In genomic region chr14:21043387-21044105, GRCh38 we compare ENCODE assay signal across 14 cellular contexts. TPM values are rescaled to one million over a fixed set of nuclear protein-coding genes. Genes with fewer than 3 reads are reported as not detected.
DNase-seq lines count a peak whose midpoint lies in the region; ATAC-seq, FAIRE-seq and TF ChIP-seq lines count a peak whose summit lies in the region.
"Had no signal": no experiment of that assay in that cellular context is flagged by ENCODE, and none has a peak within 500 bp of the region (broad histone marks: within the 10 kb centered on the region; RNA-seq: fewer than 3 reads in every experiment).

No MANE protein-coding gene starts in this region.

- TF ChIP-seq RAD21 in HepG2 (CRISPR knock-in tag; IDR thresholded peaks at IDR 0.05), result no peak

- TF ChIP-seq CTCF in left ventricle myocardium inferior (IDR thresholded peaks at IDR 0.05; ENCODE audit: borderline replicate concordance) (no peak), HepG2 (CRISPR knock-in tag; IDR thresholded peaks at IDR 0.05) (no peak), transverse colon (IDR thresholded peaks at IDR 0.05) (no peak), MM.1S (IDR thresholded peaks at IDR 0.05; ENCODE audit: low read length) (no peak)

- TF ChIP-seq POLR2A in HepG2 (IDR thresholded peaks at IDR 0.05; ENCODE audit: insufficient read depth in 1 of 2, low read depth in 2 of 2, low read length in 2 of 2) (no peak), transverse colon (IDR thresholded peaks at IDR 0.05) (no peak)

- no peaks in the 10 kb centered on the region for H3K9me2 ChIP-seq in MM.1S (replicated peaks; ENCODE audit: insufficient read depth, low read length)

- H3K4me3 ChIP-seq in left ventricle myocardium inferior (peak overlapping the region; percentile 5), right cardiac atrium (ENCODE audit: low read length) (no peak overlapping the region), HepG2 (replicated peaks in 1 of 3; ENCODE audit: insufficient read depth in 1 of 3, low read depth in 2 of 3, low read length in 3 of 3) (0 out of 6 replicates have a peak overlapping the region, but pooled peaks of 1 of the 3 experiments have one; percentile 15), transverse colon (no peak overlapping the region), MM.1S (ENCODE audit: low read length) (no peak overlapping the region)

- no peak; a peak in 1 of 4 replicates for TF ChIP-seq EP300 in HepG2 (IDR thresholded peaks at IDR 0.05; ENCODE audit: low read depth in 2 of 2, low read length in 2 of 2)
- no peak for TF ChIP-seq EP300 in HepG2 (CRISPR knock-in tag; IDR thresholded peaks at IDR 0.05; ENCODE audit: borderline replicate concordance)
- TF ChIP-seq EP300 in transverse colon (IDR thresholded peaks at IDR 0.05; ENCODE audit: low read depth), result no peak

- no peak for DNase-seq in left ventricle myocardium inferior
- DNase-seq in right cardiac atrium, result no peak
- DNase-seq in HepG2 (ENCODE audit: low spot score), result no peak
- no peak for DNase-seq in transverse colon
- no peak for DNase-seq in MM.1S
- DNase-seq: activated naive CD4-positive, alpha-beta T cell treated with anti-CD3 and anti-CD28 coated beads for 36 hours; brain microvascular endothelial cell; NCI-H187; NCI-H446 treated with DMSO at 0.1 percent for 48 hours; stimulated activated naive CD8-positive, alpha-beta T cell treated with anti-CD3 and anti-CD28 coated beads, Interleukin-15, Interleukin-2, amounts not matched to agents 100 U/mL and 50 U/mL, for 24 hours; SW 1271 had no signal

- no peaks in the 10 kb centered on the region for H3K27me3 ChIP-seq in left ventricle myocardium inferior (ENCODE audit: low read depth)
- no peaks in the 10 kb centered on the region for H3K27me3 ChIP-seq in right cardiac atrium (ENCODE audit: control insufficient read depth, insufficient read depth)
- no peaks in the 10 kb centered on the region for H3K27me3 ChIP-seq in HepG2 (ENCODE audit: control insufficient read depth in 1 of 2, insufficient read depth in 2 of 2, low read length in 2 of 2)
- H3K27me3 ChIP-seq in transverse colon, result no peaks in the 10 kb centered on the region
- no peaks in the 10 kb centered on the region for H3K27me3 ChIP-seq in MM.1S (replicated peaks; ENCODE audit: insufficient read depth, low read length)
- H3K27me3 ChIP-seq: brain microvascular endothelial cell had no signal

- H3F3A ChIP-seq in MM.1S (ENCODE audit: insufficient read depth, low read length), result no peaks in the 10 kb centered on the region

- 53% methylated on average over 3 of the region's 3 CpGs for WGBS in right cardiac atrium
- WGBS in HepG2 (ENCODE audit: low lambda C conversion rate), result 71% methylated on average over 3 of the region's 3 CpGs
- 32 to 49% methylated on average over 2 to 3 of the region's 3 CpGs for WGBS in transverse colon (ENCODE audit: low coverage in 1 of 2), 2 donors

- no TSS peak for BruUV-seq in HepG2 (replicated peaks; lab: Mats Ljungman, UMichigan)

- H2AFZ ChIP-seq in HepG2 (ENCODE audit: low read length), result no peak overlapping the region
- H2AFZ ChIP-seq in MM.1S (ENCODE audit: low read length), result no peak overlapping the region

- H3K27ac ChIP-seq in left ventricle myocardium inferior (replicated peaks) (peak overlapping the region; percentile 77), right cardiac atrium (ENCODE audit: low read length) (no peak overlapping the region), HepG2 (ENCODE audit: extremely low read length, insufficient read depth, low read length) (peak overlapping the region; percentile 83), transverse colon (peak overlapping the region; percentile 37 to 71 (median 56)), MM.1S (ENCODE audit: low read length) (no peak overlapping the region)
- H3K27ac ChIP-seq: brain microvascular endothelial cell had no signal

- H3K9me3 ChIP-seq in left ventricle myocardium inferior (replicated peaks) (no peaks in the 10 kb centered on the region), right cardiac atrium (ENCODE audit: control insufficient read depth, low read length) (no peaks in the 10 kb centered on the region), HepG2 (ENCODE audit: low read length) (no peaks in the 10 kb centered on the region), transverse colon (no peaks in the 10 kb centered on the region), MM.1S (replicated peaks; ENCODE audit: insufficient read depth, low read length) (no peaks in the 10 kb centered on the region)

- POLR2A ChIA-PET in HepG2 (lab: Yijun Ruan, JAX), result interaction anchor here (1.2 to 2.3 kb wide), 9 partner anchors 8 to 358 kb away, joined by 3 to 18 read pairs (median 7); partner anchors contain the start of genes ARHGEF40 and NDRG2

- no peaks in the 10 kb centered on the region for H3K79me2 ChIP-seq in HepG2 (ENCODE audit: insufficient read depth, low read length)
- no peaks in the 10 kb centered on the region for H3K79me2 ChIP-seq in MM.1S (ENCODE audit: low read length)

- H4K20me1 ChIP-seq in HepG2 (ENCODE audit: insufficient read depth, low read length) (no peaks in the 10 kb centered on the region), MM.1S (ENCODE audit: insufficient read depth, low read length) (no peaks in the 10 kb centered on the region)

- ATAC-seq in right cardiac atrium (no peak), HepG2 (no peak), HG02759 (IDR thresholded peaks at IDR 0.05; ENCODE audit: unreplicated experiment) (no peak)
- ATAC-seq: stimulated activated naive CD8-positive, alpha-beta T cell treated with anti-CD3 and anti-CD28 coated beads, Interleukin-15, Interleukin-2, amounts not matched to agents 100 U/mL and 50 U/mL, for 24 hours; WTC11 had no signal

- H3K9ac ChIP-seq in HepG2 (ENCODE audit: insufficient read depth, low read depth, low read length) (peak overlapping the region; percentile 14; the same call in 1 of the 2 replicates), MM.1S (ENCODE audit: low read length) (no peak overlapping the region)

- no peak for FAIRE-seq in HepG2 (lab: Jason Lieb, UNC)
- FAIRE-seq: small intestine had no signal

- CTCF ChIA-PET in HepG2 (lab: Yijun Ruan, JAX; ENCODE audit: low intra/inter-chr PET ratio, low total read pairs), result interaction anchor here (0.9 to 2.2 kb wide), 2 partner anchors 29 to 49 kb away, joined by 4 to 8 read pairs; no protein-coding TSS in a partner anchor

- in situ Hi-C loops in HepG2 (cut with HindIII; ENCODE audit: extremely low pct_ligation_motif_present, low pct_unique_long_range_greater_than_20kb), result loop anchor here (5.0 kb wide), 1 partner anchor 186 kb away; no protein-coding TSS in a partner anchor
- in situ Hi-C loops in transverse colon (cut with MboI; ENCODE audit: low pct_ligation_motif_present in 1 of 4, low pct_unique_long_range_greater_than_20kb in 1 of 4, low sequenced_read_pairs in 3 of 4), result no loop called here

- peak overlapping the region; percentile 52 for H3K4me2 ChIP-seq in HepG2 (ENCODE audit: low read depth, low read length)
- no peak overlapping the region for H3K4me2 ChIP-seq in MM.1S (ENCODE audit: low read depth, low read length)

- H3K4me1 ChIP-seq in left ventricle myocardium inferior (peaks cover 56% of the 10 kb centered on the region), right cardiac atrium (ENCODE audit: control insufficient read depth, insufficient read depth, low read length) (peaks cover 23% of the 10 kb centered on the region), HepG2 (ENCODE audit: insufficient read depth, low read length) (peaks cover 75% of the 10 kb centered on the region), transverse colon (peaks cover 21 to 37% (median 27%) of the 10 kb centered on the region in 4 donors), MM.1S (ENCODE audit: low read length) (no peaks in the 10 kb centered on the region)

- intact Hi-C loops in left ventricle myocardium inferior (cut with micrococcal nuclease) (no loop called here), right cardiac atrium (cut with DNase I) (loop anchor here in 2 of 4 donors (5.0 to 10.0 kb wide), 2 partner anchors 69 to 186 kb away; no protein-coding TSS in a partner anchor), HepG2 (cut with micrococcal nuclease; ENCODE audit: unreplicated experiment) (no loop called here), transverse colon (cut with DNase I; ENCODE audit: low total_unique reads) (no loop called here)

- H3K36me3 ChIP-seq in left ventricle myocardium inferior (no peaks in the 10 kb centered on the region), HepG2 (replicated peaks in 1 of 2; ENCODE audit: control insufficient read depth in 1 of 2, insufficient read depth in 2 of 2, low read length in 2 of 2) (no peaks in the 10 kb centered on the region), transverse colon (no peaks in the 10 kb centered on the region), MM.1S (replicated peaks; ENCODE audit: insufficient read depth, low read length) (no peaks in the 10 kb centered on the region)
- H3K36me3 ChIP-seq: brain microvascular endothelial cell had no signal

RNA-seq across cellular contexts. Expression of gene RNASE7, which starts 1.4 kb away (rescaled TPM):
- not detected for total RNA-seq in left ventricle myocardium inferior
- total RNA-seq in right cardiac atrium, result not detected
- polyA plus RNA-seq in right cardiac atrium, result not detected
- total RNA-seq in HepG2 (2016; rRNA removed; fragmentation: Illumina TruSeq; extraction: Trizol), result not detected in 2 replicates
- not detected in 2 replicates for total RNA-seq in HepG2 (2016; cell fraction: cytosol; rRNA removed; fragmentation: Illumina TruSeq; extraction: Trizol; ENCODE audit: low read depth)
- total RNA-seq in HepG2 (2016; cell fraction: insoluble cytoplasmic fraction; rRNA removed; fragmentation: Illumina TruSeq; extraction: Trizol), result not detected in 2 replicates
- not detected in 2 replicates for total RNA-seq in HepG2 (2016; cell fraction: membrane; rRNA removed; fragmentation: Illumina TruSeq; extraction: Trizol)
- total RNA-seq in HepG2 (2016; cell fraction: nucleus; rRNA removed; fragmentation: Illumina TruSeq; extraction: Trizol), result not detected in 2 replicates
- polyA plus RNA-seq in HepG2 (2011; rRNA removed), result 0.04 and 0.17 TPM in 2 replicates
- polyA plus RNA-seq in HepG2 (2011; cell fraction: cytosol; rRNA removed), result 0.04 and 0.06 TPM in 2 replicates
- 0.23 and 0.42 TPM in 2 replicates for polyA plus RNA-seq in HepG2 (2011; cell fraction: nucleus; rRNA removed)
- polyA plus RNA-seq in HepG2 (2012), result 0.41 and 1.6 TPM in 2 replicates
- not detected in 2 replicates for polyA plus RNA-seq in HepG2 (2016; cell fraction: cytosol; fragmentation: Illumina TruSeq; extraction: Trizol; ENCODE audit: low read depth)
- polyA plus RNA-seq in HepG2 (2016; cell fraction: insoluble cytoplasmic fraction; fragmentation: Illumina TruSeq; extraction: Trizol; ENCODE audit: low read depth), result not detected in 2 replicates
- not detected in 2 replicates for polyA plus RNA-seq in HepG2 (2016; cell fraction: membrane; fragmentation: Illumina TruSeq; extraction: Trizol; ENCODE audit: low read depth)
- polyA plus RNA-seq in HepG2 (2016; cell fraction: nucleus; fragmentation: Illumina TruSeq; extraction: Trizol; ENCODE audit: insufficient read depth, low read depth), result not detected in 2 replicates
- polyA minus RNA-seq in HepG2 (2011; rRNA and poly(A)+ RNA removed; ENCODE audit: low replicate concordance), result not detected in 2 replicates
- not detected in 2 replicates for polyA minus RNA-seq in HepG2 (2011; cell fraction: cytosol; rRNA and poly(A)+ RNA removed)
- polyA minus RNA-seq in HepG2 (2011; cell fraction: nucleus; rRNA and poly(A)+ RNA removed), result not detected in 2 replicates
- total RNA-seq in transverse colon, result under 1 TPM in 1 of 4 donors, not detected in 3; 0.48 TPM
- total RNA-seq: activated naive CD4-positive, alpha-beta T cell treated with anti-CD3 and anti-CD28 coated beads for 36 hours; WTC11 had no signal

RNA-seq across cellular contexts. Expression of gene RNASE13, which starts 8.9 kb away (rescaled TPM):
- total RNA-seq in left ventricle myocardium inferior, result not detected
- total RNA-seq in right cardiac atrium, result not detected
- not detected for polyA plus RNA-seq in right cardiac atrium
- total RNA-seq in HepG2 (2016; rRNA removed; fragmentation: Illumina TruSeq; extraction: Trizol), result not detected in 2 replicates
- not detected in 2 replicates for total RNA-seq in HepG2 (2016; cell fraction: cytosol; rRNA removed; fragmentation: Illumina TruSeq; extraction: Trizol; ENCODE audit: low read depth)
- not detected in 2 replicates for total RNA-seq in HepG2 (2016; cell fraction: insoluble cytoplasmic fraction; rRNA removed; fragmentation: Illumina TruSeq; extraction: Trizol)
- total RNA-seq in HepG2 (2016; cell fraction: membrane; rRNA removed; fragmentation: Illumina TruSeq; extraction: Trizol), result not detected in 2 replicates
- not detected in 2 replicates for total RNA-seq in HepG2 (2016; cell fraction: nucleus; rRNA removed; fragmentation: Illumina TruSeq; extraction: Trizol)
- polyA plus RNA-seq in HepG2 (2011; rRNA removed), result 1.0 and 1.4 TPM in 2 replicates
- polyA plus RNA-seq in HepG2 (2011; cell fraction: cytosol; rRNA removed), result 0.10 and 0.17 TPM in 2 replicates
- 3.5 and 4.0 TPM in 2 replicates for polyA plus RNA-seq in HepG2 (2011; cell fraction: nucleus; rRNA removed)
- 0.65 and 2.3 TPM in 2 replicates for polyA plus RNA-seq in HepG2 (2012)
- polyA plus RNA-seq in HepG2 (2016; cell fraction: cytosol; fragmentation: Illumina TruSeq; extraction: Trizol; ENCODE audit: low read depth), result not detected in 2 replicates
- polyA plus RNA-seq in HepG2 (2016; cell fraction: insoluble cytoplasmic fraction; fragmentation: Illumina TruSeq; extraction: Trizol; ENCODE audit: low read depth), result not detected in 2 replicates
- polyA plus RNA-seq in HepG2 (2016; cell fraction: membrane; fragmentation: Illumina TruSeq; extraction: Trizol; ENCODE audit: low read depth), result not detected in 2 replicates
- polyA plus RNA-seq in HepG2 (2016; cell fraction: nucleus; fragmentation: Illumina TruSeq; extraction: Trizol; ENCODE audit: insufficient read depth, low read depth), result 0.49 TPM in 1 of 2 replicates, not detected in the other
- not detected in 2 replicates for polyA minus RNA-seq in HepG2 (2011; rRNA and poly(A)+ RNA removed; ENCODE audit: low replicate concordance)
- polyA minus RNA-seq in HepG2 (2011; cell fraction: cytosol; rRNA and poly(A)+ RNA removed), result not detected in 2 replicates
- 1.6 and 2.2 TPM in 2 replicates for polyA minus RNA-seq in HepG2 (2011; cell fraction: nucleus; rRNA and poly(A)+ RNA removed)
- not detected for total RNA-seq in transverse colon
- total RNA-seq: activated naive CD4-positive, alpha-beta T cell treated with anti-CD3 and anti-CD28 coated beads for 36 hours; WTC11 had no signal
- polyA plus RNA-seq: small intestine had no signal

RNA-seq across cellular contexts. Expression of gene TPPP2, which starts 13.5 kb away (rescaled TPM):
- total RNA-seq in left ventricle myocardium inferior (1.6 TPM), right cardiac atrium (1 to 10 TPM in 3 of 4 donors, under 1 TPM in 1; 0.56 to 1.7 (median 1.1) TPM), HepG2 (2016; rRNA removed; fragmentation: Illumina TruSeq; extraction: Trizol) (0.58 and 0.63 TPM in 2 replicates), transverse colon (not detected)
- polyA plus RNA-seq in right cardiac atrium (0.43 TPM), HepG2 (2011; rRNA removed) (1.7 and 4.2 TPM in 2 replicates)
- not detected in 2 replicates for total RNA-seq in HepG2 (2016; cell fraction: cytosol; rRNA removed; fragmentation: Illumina TruSeq; extraction: Trizol; ENCODE audit: low read depth)
- total RNA-seq in HepG2 (2016; cell fraction: insoluble cytoplasmic fraction; rRNA removed; fragmentation: Illumina TruSeq; extraction: Trizol), result 0.89 and 1.0 TPM in 2 replicates
- 0.72 and 1.5 TPM in 2 replicates for total RNA-seq in HepG2 (2016; cell fraction: membrane; rRNA removed; fragmentation: Illumina TruSeq; extraction: Trizol)
- 1.1 and 1.4 TPM in 2 replicates for total RNA-seq in HepG2 (2016; cell fraction: nucleus; rRNA removed; fragmentation: Illumina TruSeq; extraction: Trizol)
- polyA plus RNA-seq in HepG2 (2011; cell fraction: cytosol; rRNA removed), result 1.2 and 2.2 TPM in 2 replicates
- 4.3 and 5.0 TPM in 2 replicates for polyA plus RNA-seq in HepG2 (2011; cell fraction: nucleus; rRNA removed)
- polyA plus RNA-seq in HepG2 (2012), result 1.6 and 3.7 TPM in 2 replicates
- polyA plus RNA-seq in HepG2 (2016; cell fraction: cytosol; fragmentation: Illumina TruSeq; extraction: Trizol; ENCODE audit: low read depth), result 0.58 and 0.72 TPM in 2 replicates
- 0.66 and 1.7 TPM in 2 replicates for polyA plus RNA-seq in HepG2 (2016; cell fraction: insoluble cytoplasmic fraction; fragmentation: Illumina TruSeq; extraction: Trizol; ENCODE audit: low read depth)
- polyA plus RNA-seq in HepG2 (2016; cell fraction: membrane; fragmentation: Illumina TruSeq; extraction: Trizol; ENCODE audit: low read depth), result 0.56 and 0.69 TPM in 2 replicates
- polyA plus RNA-seq in HepG2 (2016; cell fraction: nucleus; fragmentation: Illumina TruSeq; extraction: Trizol; ENCODE audit: insufficient read depth, low read depth), result 0.44 and 2.4 TPM in 2 replicates
- 2.2 TPM in 1 of 2 replicates, not detected in the other for polyA minus RNA-seq in HepG2 (2011; rRNA and poly(A)+ RNA removed; ENCODE audit: low replicate concordance)
- polyA minus RNA-seq in HepG2 (2011; cell fraction: cytosol; rRNA and poly(A)+ RNA removed), result 1.1 and 1.9 TPM in 2 replicates
- polyA minus RNA-seq in HepG2 (2011; cell fraction: nucleus; rRNA and poly(A)+ RNA removed), result 4.1 and 4.7 TPM in 2 replicates
- total RNA-seq: activated naive CD4-positive, alpha-beta T cell treated with anti-CD3 and anti-CD28 coated beads for 36 hours had no signal

RNA-seq across cellular contexts. Expression of gene RNASE8, which starts 14.1 kb away (rescaled TPM):
- total RNA-seq in left ventricle myocardium inferior, result not detected
- not detected for total RNA-seq in right cardiac atrium
- not detected for polyA plus RNA-seq in right cardiac atrium
- not detected in 2 replicates for total RNA-seq in HepG2 (2016; rRNA removed; fragmentation: Illumina TruSeq; extraction: Trizol)
- not detected in 2 replicates for total RNA-seq in HepG2 (2016; cell fraction: cytosol; rRNA removed; fragmentation: Illumina TruSeq; extraction: Trizol; ENCODE audit: low read depth)
- not detected in 2 replicates for total RNA-seq in HepG2 (2016; cell fraction: insoluble cytoplasmic fraction; rRNA removed; fragmentation: Illumina TruSeq; extraction: Trizol)
- total RNA-seq in HepG2 (2016; cell fraction: membrane; rRNA removed; fragmentation: Illumina TruSeq; extraction: Trizol), result not detected in 2 replicates
- not detected in 2 replicates for total RNA-seq in HepG2 (2016; cell fraction: nucleus; rRNA removed; fragmentation: Illumina TruSeq; extraction: Trizol)
- not detected in 2 replicates for polyA plus RNA-seq in HepG2 (2011; rRNA removed)
- polyA plus RNA-seq in HepG2 (2011; cell fraction: cytosol; rRNA removed), result not detected in 2 replicates
- polyA plus RNA-seq in HepG2 (2011; cell fraction: nucleus; rRNA removed), result not detected in 2 replicates
- not detected in 2 replicates for polyA plus RNA-seq in HepG2 (2012)
- not detected in 2 replicates for polyA plus RNA-seq in HepG2 (2016; cell fraction: cytosol; fragmentation: Illumina TruSeq; extraction: Trizol; ENCODE audit: low read depth)
- not detected in 2 replicates for polyA plus RNA-seq in HepG2 (2016; cell fraction: insoluble cytoplasmic fraction; fragmentation: Illumina TruSeq; extraction: Trizol; ENCODE audit: low read depth)
- polyA plus RNA-seq in HepG2 (2016; cell fraction: membrane; fragmentation: Illumina TruSeq; extraction: Trizol; ENCODE audit: low read depth), result not detected in 2 replicates
- not detected in 2 replicates for polyA plus RNA-seq in HepG2 (2016; cell fraction: nucleus; fragmentation: Illumina TruSeq; extraction: Trizol; ENCODE audit: insufficient read depth, low read depth)
- not detected in 2 replicates for polyA minus RNA-seq in HepG2 (2011; rRNA and poly(A)+ RNA removed; ENCODE audit: low replicate concordance)
- not detected in 2 replicates for polyA minus RNA-seq in HepG2 (2011; cell fraction: cytosol; rRNA and poly(A)+ RNA removed)
- not detected in 2 replicates for polyA minus RNA-seq in HepG2 (2011; cell fraction: nucleus; rRNA and poly(A)+ RNA removed)
- not detected for total RNA-seq in transverse colon
- total RNA-seq: activated naive CD4-positive, alpha-beta T cell treated with anti-CD3 and anti-CD28 coated beads for 36 hours; WTC11 had no signal
- polyA plus RNA-seq: small intestine had no signal

RNA-seq across cellular contexts. Expression of gene NDRG2, which starts 18.7 kb away (rescaled TPM):
- total RNA-seq in left ventricle myocardium inferior, result 346 TPM
- total RNA-seq in right cardiac atrium, result 100 to 1,000 TPM; 219 to 368 (median 330) TPM
- polyA plus RNA-seq in right cardiac atrium, result 351 TPM
- 27.2 and 27.4 TPM in 2 replicates for total RNA-seq in HepG2 (2016; rRNA removed; fragmentation: Illumina TruSeq; extraction: Trizol)
- 7.0 and 7.9 TPM in 2 replicates for total RNA-seq in HepG2 (2016; cell fraction: cytosol; rRNA removed; fragmentation: Illumina TruSeq; extraction: Trizol; ENCODE audit: low read depth)
- 23.1 and 29.2 TPM in 2 replicates for total RNA-seq in HepG2 (2016; cell fraction: insoluble cytoplasmic fraction; rRNA removed; fragmentation: Illumina TruSeq; extraction: Trizol)
- 8.1 and 9.2 TPM in 2 replicates for total RNA-seq in HepG2 (2016; cell fraction: membrane; rRNA removed; fragmentation: Illumina TruSeq; extraction: Trizol)
- total RNA-seq in HepG2 (2016; cell fraction: nucleus; rRNA removed; fragmentation: Illumina TruSeq; extraction: Trizol), result 21.6 and 27.8 TPM in 2 replicates
- 143 and 189 TPM in 2 replicates for polyA plus RNA-seq in HepG2 (2011; rRNA removed)
- 91.9 and 130 TPM in 2 replicates for polyA plus RNA-seq in HepG2 (2011; cell fraction: cytosol; rRNA removed)
- 360 and 469 TPM in 2 replicates for polyA plus RNA-seq in HepG2 (2011; cell fraction: nucleus; rRNA removed)
- 75.5 and 109 TPM in 2 replicates for polyA plus RNA-seq in HepG2 (2012)
- 4.3 and 4.9 TPM in 2 replicates for polyA plus RNA-seq in HepG2 (2016; cell fraction: cytosol; fragmentation: Illumina TruSeq; extraction: Trizol; ENCODE audit: low read depth)
- polyA plus RNA-seq in HepG2 (2016; cell fraction: insoluble cytoplasmic fraction; fragmentation: Illumina TruSeq; extraction: Trizol; ENCODE audit: low read depth), result 42.0 and 43.6 TPM in 2 replicates
- 7.2 TPM in 2 replicates for polyA plus RNA-seq in HepG2 (2016; cell fraction: membrane; fragmentation: Illumina TruSeq; extraction: Trizol; ENCODE audit: low read depth)
- 76.3 and 87.7 TPM in 2 replicates for polyA plus RNA-seq in HepG2 (2016; cell fraction: nucleus; fragmentation: Illumina TruSeq; extraction: Trizol; ENCODE audit: insufficient read depth, low read depth)
- 5.2 and 91.7 TPM in 2 replicates for polyA minus RNA-seq in HepG2 (2011; rRNA and poly(A)+ RNA removed; ENCODE audit: low replicate concordance)
- polyA minus RNA-seq in HepG2 (2011; cell fraction: cytosol; rRNA and poly(A)+ RNA removed), result 23.4 and 34.4 TPM in 2 replicates
- 87.3 and 125 TPM in 2 replicates for polyA minus RNA-seq in HepG2 (2011; cell fraction: nucleus; rRNA and poly(A)+ RNA removed)
- total RNA-seq in transverse colon, result 100 to 1,000 TPM; 144 to 275 (median 192) TPM

Comparison
In these comparisons a context has a peak if more than half of its experiments do, and no peak if none do; other contexts are left out.
1. H3K27ac ChIP-seq: peak in left ventricle myocardium inferior (single experiment), HepG2 (single experiment) and transverse colon (4 of 4); none in right cardiac atrium (single experiment) and MM.1S (single experiment).